ENCODE assay signal across 8 cellular contexts in the genomic region with DNA sequence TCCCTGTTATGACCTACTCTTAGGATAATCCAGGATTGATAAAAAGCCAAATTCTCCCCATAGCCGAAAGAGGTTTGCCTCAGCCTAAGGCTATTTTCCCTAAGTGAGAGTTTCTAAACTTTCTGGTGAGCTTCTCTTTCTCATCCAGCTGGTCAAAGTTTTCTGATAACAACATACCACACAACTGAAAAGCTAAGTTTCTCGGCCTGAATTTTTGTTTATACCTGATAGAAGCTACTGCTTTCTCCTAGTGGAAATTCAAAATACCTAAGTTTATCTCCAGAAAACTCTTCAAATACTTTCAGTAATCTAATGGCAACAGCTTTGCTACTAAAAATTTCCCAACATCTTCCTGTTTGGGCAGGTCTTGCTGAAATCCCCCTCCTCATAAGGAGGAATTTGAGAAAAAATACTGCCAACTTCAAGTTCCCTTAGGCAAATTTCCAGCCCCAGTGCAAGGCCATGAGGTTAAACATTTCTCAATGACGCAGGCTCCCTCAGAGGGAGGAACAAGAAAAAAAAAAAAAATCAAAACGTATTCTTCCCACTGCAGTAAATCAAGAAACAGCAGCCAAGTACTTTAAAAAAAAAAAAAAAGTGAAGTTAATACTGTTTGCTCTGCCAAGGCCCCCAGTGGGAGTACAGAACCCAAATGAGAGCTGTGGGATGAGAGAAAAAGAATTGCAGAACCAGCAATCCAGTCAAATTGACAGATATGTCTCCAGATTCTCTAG.
DNase-seq lines count a peak whose midpoint lies in the region; ATAC-seq lines count a peak whose summit lies in the region.

No MANE protein-coding gene starts in this region.

- no peak for ATAC-seq in HG03457 (IDR thresholded peaks at IDR 0.05; ENCODE audit: unreplicated experiment)

- peak; percentile 76 for DNase-seq in Daoy (ENCODE audit: low read depth)
- DNase-seq in SKM-1 treated with dmso at 0.1 percent for 144 hours (lab: John Stamatoyannopoulos, UW; ENCODE audit: unreplicated experiment) = peak; percentile 42
- peak; percentile 78 for DNase-seq in glomerular visceral epithelial cell (ENCODE audit: extremely low spot score)
- peak; percentile 98 for DNase-seq in renal cortical epithelial cell (ENCODE audit: low read depth)
- DNase-seq in NCI-H774 (lab: John Stamatoyannopoulos, UW) = no peak
- no peak for DNase-seq in NCI-H1092 treated with DMSO at 0.1 percent for 48 hours (lab: John Stamatoyannopoulos, UW)
- no peak for DNase-seq in HuH-7.5 (ENCODE audit: low spot score)

Comparison
In these comparisons a context has a peak if more than half of its experiments do, and no peak if none do; other contexts are left out.
1. DNase-seq: peak in Daoy (single experiment), SKM-1 treated with dmso at 0.1 percent for 144 hours (single experiment), glomerular visceral epithelial cell (single experiment) and renal cortical epithelial cell (single experiment); none in NCI-H774 (single experiment), NCI-H1092 treated with DMSO at 0.1 percent for 48 hours (single experiment) and HuH-7.5 (single experiment).